9 cellular contexts compared by ENCODE assay signal in the genomic region with DNA sequence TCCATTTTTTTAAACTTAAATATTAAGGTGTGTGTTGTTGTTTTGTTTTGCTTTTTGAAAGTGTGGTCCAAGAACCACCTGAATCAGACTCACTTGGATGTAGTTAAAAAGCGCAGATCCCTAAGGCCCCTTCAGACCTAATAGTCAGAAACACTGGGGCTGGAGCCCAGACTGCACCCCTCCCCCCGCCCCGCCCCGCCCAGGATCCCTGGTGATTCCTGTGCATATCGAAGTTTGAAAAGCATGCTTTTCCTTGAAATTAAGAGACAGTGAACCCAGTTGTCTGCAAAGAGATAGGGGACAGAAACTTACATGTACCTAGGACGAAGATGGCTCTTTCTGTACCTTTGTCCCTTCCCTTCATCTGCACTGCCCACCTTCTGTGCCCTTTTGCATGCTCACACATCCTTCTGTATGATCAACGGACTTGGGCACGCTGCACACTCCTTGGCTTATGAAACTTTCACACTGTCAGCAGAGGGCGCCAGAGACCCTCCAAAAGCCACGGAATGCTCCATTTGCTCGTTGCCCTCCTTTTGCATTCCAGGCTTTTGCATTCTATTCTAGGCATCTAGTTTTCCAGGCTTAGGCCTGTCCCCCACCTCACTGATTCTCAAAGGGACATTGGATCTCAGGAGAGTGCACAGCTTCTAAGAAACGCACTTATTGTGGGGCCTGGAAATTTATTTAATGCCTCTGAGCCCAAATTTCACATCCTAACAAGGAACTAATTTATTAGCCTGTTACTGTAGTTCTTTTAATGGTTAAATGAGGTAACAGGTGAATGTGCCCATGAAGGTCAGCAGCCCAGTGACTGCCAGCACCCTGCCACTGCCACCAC. TPM values are rescaled to one million over a fixed set of nuclear protein-coding genes. Genes with fewer than 3 reads are reported as not detected.
A peak's percentile ranks its signal among the peaks of the same experiment; 100 is the strongest.
DNase-seq lines count a peak whose midpoint lies in the region; ATAC-seq, FAIRE-seq and TF ChIP-seq lines count a peak whose summit lies in the region.
"Had no signal": no experiment of that assay in that cellular context is flagged by ENCODE, and none has a peak within 500 bp of the region (broad histone marks: within the 10 kb centered on the region; RNA-seq: fewer than 3 reads in every experiment).

No MANE protein-coding gene starts in this region.

- H3K4me1 Mint-ChIP-seq in glutamatergic neuron (ENCODE audit: low read depth, unreplicated experiment) = peaks cover 42% of the 10 kb centered on the region

- H3K9me3 Mint-ChIP-seq in glutamatergic neuron (ENCODE audit: unreplicated experiment) = peaks cover 11% of the 10 kb centered on the region
- H3K9me3 Mint-ChIP-seq: activated naive CD4-positive, alpha-beta T cell treated with anti-CD3 and anti-CD28 coated beads, Interleukin-2, amount 50 U/mL, for 24 hours had no signal

- ATAC-seq in pancreas (peak; percentile 82 to 98 (median 96)), upper lobe of left lung (ENCODE audit: low FRiP score in 2 of 2) (peak; percentile 56 to 87), HG03045 (IDR thresholded peaks at IDR 0.05; ENCODE audit: unreplicated experiment) (no peak)

- intact Hi-C loops in pancreas (cut with DNase I) = loop anchor here in 2 of 3 donors (5.0 to 10.0 kb wide), 4 partner anchors 186 to 284 kb away; no protein-coding TSS in a partner anchor

- WGBS in pancreas, 2 donors = 11% methylated on average over 12 of the region's 12 CpGs
- 14 to 19% methylated on average over 12 of the region's 12 CpGs for WGBS in upper lobe of left lung, 2 donors

- H3K27me3 Mint-ChIP-seq in glutamatergic neuron (ENCODE audit: unreplicated experiment) = peaks cover 15% of the 10 kb centered on the region
- H3K27me3 Mint-ChIP-seq: activated naive CD4-positive, alpha-beta T cell treated with anti-CD3 and anti-CD28 coated beads, Interleukin-2, amount 50 U/mL, for 24 hours had no signal

- TF ChIP-seq CTCF in glutamatergic neuron (IDR thresholded peaks at IDR 0.05; ENCODE audit: partially characterized antibody, unreplicated experiment) (peak; percentile 71), pancreas (IDR thresholded peaks at IDR 0.05) (peak; percentile 57 to 66 (median 62)), upper lobe of left lung (IDR thresholded peaks at IDR 0.05) (peak; percentile 64 to 84 (median 74))

- TF ChIP-seq POLR2A in upper lobe of left lung (IDR thresholded peaks at IDR 0.05) = no peak

- DNase-seq in DMS79 (lab: John Stamatoyannopoulos, UW) = peak; percentile 31
- peak; percentile 73 for DNase-seq in LoVo (ENCODE audit: low spot score)
- peak; percentile 38 to 78 for DNase-seq in SJCRH30
- DNase-seq in activated naive CD4-positive, alpha-beta T cell treated with Interleukin-2 at 50 U/mL for 16 hours = peak; percentile 76
- peak; percentile 87 for DNase-seq in glutamatergic neuron
- peak in 5 of 6 donors; percentile 46 to 85 (median 65) for DNase-seq in pancreas
- peak in 1 of 2 donors; percentile 68 for DNase-seq in upper lobe of left lung

- H3K4me3 Mint-ChIP-seq in glutamatergic neuron (ENCODE audit: unreplicated experiment) = no peak overlapping the region
- H3K4me3 Mint-ChIP-seq: activated naive CD4-positive, alpha-beta T cell treated with anti-CD3 and anti-CD28 coated beads, Interleukin-2, amount 50 U/mL, for 24 hours had no signal

- no peak overlapping the region for H3K27ac Mint-ChIP-seq in glutamatergic neuron (ENCODE audit: unreplicated experiment)
- H3K27ac Mint-ChIP-seq: activated naive CD4-positive, alpha-beta T cell treated with anti-CD3 and anti-CD28 coated beads, Interleukin-2, amount 50 U/mL, for 24 hours had no signal

- H3K27ac ChIP-seq in SJCRH30 = no peak overlapping the region
- H3K27ac ChIP-seq in pancreas = no peak overlapping the region
- no peak overlapping the region for H3K27ac ChIP-seq in upper lobe of left lung

- H3K36me3 ChIP-seq in SJCRH30 = no peaks in the 10 kb centered on the region
- no peaks in the 10 kb centered on the region for H3K36me3 ChIP-seq in pancreas
- no peaks in the 10 kb centered on the region for H3K36me3 ChIP-seq in upper lobe of left lung

- H3K4me3 ChIP-seq in SJCRH30 (no peak overlapping the region), pancreas (no peak overlapping the region), upper lobe of left lung (no peak overlapping the region)

- H3K36me3 Mint-ChIP-seq in glutamatergic neuron (ENCODE audit: unreplicated experiment) = peaks cover 9% of the 10 kb centered on the region
- H3K36me3 Mint-ChIP-seq: activated naive CD4-positive, alpha-beta T cell treated with anti-CD3 and anti-CD28 coated beads, Interleukin-2, amount 50 U/mL, for 24 hours had no signal

- H3K4me1 ChIP-seq in SJCRH30 (no peaks in the 10 kb centered on the region), pancreas (no peaks in the 10 kb centered on the region), upper lobe of left lung (peaks cover 6 to 17% (median 10%) of the 10 kb centered on the region in 4 donors)

- FAIRE-seq in pancreas (lab: Jason Lieb, UNC) = no peak

- no peak for TF ChIP-seq EP300 in upper lobe of left lung (IDR thresholded peaks at IDR 0.05)

- H3K9me3 ChIP-seq in SJCRH30 (replicated peaks) (no peaks in the 10 kb centered on the region), pancreas (no peaks in the 10 kb centered on the region), upper lobe of left lung (no peaks in the 10 kb centered on the region)

- H3K27me3 ChIP-seq in SJCRH30 (no peaks in the 10 kb centered on the region), pancreas (no peaks in the 10 kb centered on the region), upper lobe of left lung (no peaks in the 10 kb centered on the region)

RNA-seq across cellular contexts. Expression of a gene that starts 32.8 kb away (rescaled TPM):
- total RNA-seq in SJCRH30 (2014; rRNA removed; shearing (Covaris generic)) = not detected in 2 replicates
- not detected for total RNA-seq in glutamatergic neuron (ENCODE audit: unreplicated experiment)
- 1 to 10 TPM in 4 of 6 donors, under 1 TPM in 2; 0.79 to 1.9 (median 1.1) TPM for total RNA-seq in pancreas
- 1 to 10 TPM in 1 of 2 donors, under 1 TPM in 1; 0.49 to 2.5 TPM for polyA plus RNA-seq in pancreas
- total RNA-seq in upper lobe of left lung = 10 to 100 TPM in 1 of 6 donors, 1 to 10 TPM in 4, not detected in 1; 5.5 to 33.1 (median 6.8) TPM
